ENCODE assay signal across 22 cellular contexts in genomic region chr4:80521438-80521837, GRCh38.
A peak's percentile ranks its signal among the peaks of the same experiment; 100 is the strongest.
DNase-seq lines count a peak whose midpoint lies in the region; ATAC-seq, FAIRE-seq and TF ChIP-seq lines count a peak whose summit lies in the region.
"Had no signal": no experiment of that assay in that cellular context is flagged by ENCODE, and none has a peak within 500 bp of the region (broad histone marks: within the 10 kb centered on the region; RNA-seq: fewer than 3 reads in every experiment).

No MANE protein-coding gene starts in this region.

- H3K27ac ChIP-seq in GM12878 (ENCODE audit: control insufficient read depth, insufficient read depth): no peak overlapping the region
- H3K27ac ChIP-seq: colonic mucosa, vagina, WERI-Rb-1 had no signal

- no peaks in the 10 kb centered on the region for H3K27me3 ChIP-seq in GM12878 (replicated peaks in 1 of 2; ENCODE audit: control insufficient read depth in 2 of 2, insufficient read depth in 2 of 2, low read length in 1 of 2)
- H3K27me3 ChIP-seq: colonic mucosa, vagina had no signal

- BruUV-seq in GM12878 (replicated peaks; lab: Mats Ljungman, UMichigan): no TSS peak

- TF ChIP-seq CTCF in GM12878 (IDR thresholded peaks at IDR 0.05 in 2 of 3, conservative IDR thresholded peaks at IDR 0.05 in 1 of 3; ENCODE audit: control insufficient read depth in 2 of 3, extremely low read depth in 1 of 3, insufficient read depth in 1 of 3, low read depth in 3 of 3, low read length in 3 of 3): no peak

- no peak overlapping the region for H2AFZ ChIP-seq in GM12878 (ENCODE audit: control insufficient read depth, low read depth, low read length)

- H3K4me2 ChIP-seq in GM12878 (ENCODE audit: control insufficient read depth, insufficient read depth): no peak overlapping the region

- in situ Hi-C loops in KBM-7 (cut with MboI; ENCODE audit: low pct_unique_long_range_greater_than_20kb, low sequenced_read_pairs): no loop called here
- in situ Hi-C loops in GM12878 (cut with MboI): no loop called here

- 37% methylated on average over 1 of the region's 1 CpG for WGBS in GM12878 (ENCODE audit: insufficient coverage, insufficient replicate concordance, low lambda C conversion rate, missing lambda C conversion rate)

- H3K9me3 ChIP-seq in GM12878 (replicated peaks; ENCODE audit: control insufficient read depth, insufficient read depth, low read length): no peaks in the 10 kb centered on the region
- H3K9me3 ChIP-seq: colonic mucosa, vagina had no signal

- H3K79me2 ChIP-seq in GM12878 (ENCODE audit: control insufficient read depth, insufficient read depth, low read length): no peaks in the 10 kb centered on the region

- FAIRE-seq in GM12878 (lab: Jason Lieb, UNC): no peak
- FAIRE-seq: endothelial cell of umbilical vein, GM18507, HTR-8/SVneo had no signal

- peak; percentile 14 for DNase-seq in KBM-7
- no peak for DNase-seq in GM12878 (ENCODE audit: low read depth, low spot score)
- DNase-seq in HCEC 1CT: no peak
- no peak for DNase-seq in GM19240 (ENCODE audit: insufficient read length, low spot score)
- no peak for DNase-seq in NCI-H69 (lab: John Stamatoyannopoulos, UW)
- DNase-seq in glomerular visceral epithelial cell (ENCODE audit: extremely low spot score): no peak
- DNase-seq: activated CD4-positive, alpha-beta memory T cell treated with anti-CD3 and anti-CD28 coated beads, Interleukin-2, amount 10 ng/mL, durations not matched to agents 7 days and 5 days; activated T-cell treated with anti-CD3 and anti-CD28 coated beads, Interleukin-2, amount 50 U/mL, for 4 hours; CD4-positive, alpha-beta memory T cell; colonic mucosa; mesendoderm; NCI-H187 treated with DMSO at 0.1 percent for 48 hours; stimulated activated CD4-positive, alpha-beta T cell treated with anti-CD3 and anti-CD28 coated beads, Interleukin-2, amount 100 ng/mL, for 24 hours; substantia nigra; WERI-Rb-1 had no signal

- no peak overlapping the region for H3K4me3 ChIP-seq in GM12878
- H3K4me3 ChIP-seq: colonic mucosa, vagina had no signal

- no peaks in the 10 kb centered on the region for H4K20me1 ChIP-seq in GM12878 (ENCODE audit: control insufficient read depth, insufficient read depth)

- intact Hi-C loops in GM12878 (cut with micrococcal nuclease; ENCODE audit: unreplicated experiment): no loop called here

- CTCF ChIA-PET in GM12878 (lab: Yijun Ruan, JAX): no interaction called here

- SMC1A ChIA-PET in GM12878 (lab: Charles Lee; ENCODE audit: uncharacterized antibody, unreplicated experiment): interaction anchor here (0.6 kb wide), 1 partner anchor 47 kb away, joined by 3 read pairs; no protein-coding TSS in a partner anchor

- RAD21 ChIA-PET in GM12878 (lab: Charles Lee; ENCODE audit: unreplicated experiment): no interaction called here

- no peak overlapping the region for H3K9ac ChIP-seq in GM12878 (ENCODE audit: control insufficient read depth, insufficient read depth, low read length)

- ATAC-seq in GM18861 (IDR thresholded peaks at IDR 0.05; ENCODE audit: unreplicated experiment): peak; percentile 75
- peak; percentile 91 for ATAC-seq in HG02884 (IDR thresholded peaks at IDR 0.05; ENCODE audit: unreplicated experiment)
- ATAC-seq in GM12878: peak; percentile 85
- ATAC-seq: activated T-cell treated with anti-CD3 and anti-CD28 coated beads, Interleukin-2, amount 50 U/mL, for 4 hours; Right ventricle myocardium inferior had no signal

- no peak for TF ChIP-seq POLR2A in GM12878 (IDR thresholded peaks at IDR 0.05; ENCODE audit: low read depth, low read length)

- POLR2A ChIA-PET in GM12878 (lab: Charles Lee): no interaction called here

- TF ChIP-seq RAD21 in GM12878 (IDR thresholded peaks at IDR 0.05; ENCODE audit: insufficient read depth, low read depth, low read length): no peak

- TF ChIP-seq EP300 in GM12878 (IDR thresholded peaks at IDR 0.05; ENCODE audit: borderline replicate concordance in 1 of 2, control insufficient read depth in 1 of 2, low read depth in 2 of 2, low read length in 2 of 2): no peak

- no peaks in the 10 kb centered on the region for H3K36me3 ChIP-seq in GM12878 (ENCODE audit: control insufficient read depth in 2 of 2, insufficient read depth in 2 of 2, low read length in 1 of 2)
- H3K36me3 ChIP-seq: colonic mucosa, vagina, WERI-Rb-1 had no signal

- H3K4me1 ChIP-seq in GM12878 (ENCODE audit: control insufficient read depth, insufficient read depth, low read length): no peaks in the 10 kb centered on the region
- H3K4me1 ChIP-seq: colonic mucosa, vagina had no signal

TF ChIP-seq in GM12878, 131 proteins besides CTCF, POLR2A, EP300 and RAD21:
- TF ChIP-seq IKZF2 (IDR thresholded peaks at IDR 0.05) (peak; percentile 26 to 29; a peak in 2 of 4 replicates), NRF1 (conservative IDR thresholded peaks at IDR 0.05; ENCODE audit: low read depth, low read length) (no peak), CBX3 (IDR thresholded peaks at IDR 0.05; ENCODE audit: borderline replicate concordance, low read depth) (no peak), SPI1 (IDR thresholded peaks at IDR 0.05; ENCODE audit: borderline replicate concordance, insufficient read depth, low read depth, low read length) (peak; percentile 84; the same call in 1 of the 2 replicates)
